Comparison of ENCODE assay signal across 12 cellular contexts in the genomic region with DNA sequence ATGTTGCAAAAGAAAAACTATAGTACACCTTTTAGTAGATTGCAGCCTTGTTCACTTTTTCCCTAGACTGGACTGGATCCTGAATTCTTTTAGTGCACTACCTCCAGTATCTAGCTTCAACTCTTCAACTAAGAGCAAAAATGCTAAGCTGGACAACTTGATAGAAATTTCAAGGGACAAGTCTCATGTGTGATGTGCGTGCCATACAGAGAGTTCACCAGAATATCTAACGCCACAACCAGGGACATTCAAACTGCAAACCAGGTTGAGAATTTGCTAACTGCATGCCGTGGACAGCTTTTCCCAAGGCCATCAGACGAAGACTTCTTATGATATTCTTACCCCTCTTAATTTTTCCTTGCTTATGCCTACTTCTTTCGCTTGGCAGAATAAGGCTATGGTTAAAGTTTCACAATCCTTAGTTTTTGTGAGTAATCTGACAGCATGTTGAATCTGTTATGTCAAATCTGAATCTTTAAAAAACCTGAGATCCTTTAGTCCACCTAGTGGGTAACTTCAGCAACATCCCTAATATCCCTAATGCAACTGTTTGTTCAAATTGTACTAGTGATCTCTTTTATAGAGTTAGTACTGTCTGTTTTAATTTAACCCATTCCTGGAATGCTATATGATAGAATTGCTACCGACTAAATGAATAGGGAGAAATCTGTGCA.
DNase-seq lines count a peak whose midpoint lies in the region; ATAC-seq and TF ChIP-seq lines count a peak whose summit lies in the region.
"Had no signal": no experiment of that assay in that cellular context is flagged by ENCODE, and none has a peak within 500 bp of the region (broad histone marks: within the 10 kb centered on the region; RNA-seq: fewer than 3 reads in every experiment).

No MANE protein-coding gene starts in this region.

- no peaks in the 10 kb centered on the region for H4K20me1 ChIP-seq in HCT116 (ENCODE audit: insufficient read depth)

- DNase-seq in HCT116 (ENCODE audit: low read depth, low spot score) (no peak), glomerular visceral epithelial cell (ENCODE audit: extremely low spot score) (peak; percentile 56), hippocampal formation (lab: John Stamatoyannopoulos, UW) (no peak), posterior cingulate gyrus (no peak), sigmoid colon (no peak), NCI-H187 treated with DMSO at 0.1 percent for 48 hours (lab: John Stamatoyannopoulos, UW) (no peak)
- DNase-seq: activated CD4-positive, alpha-beta T cell treated with anti-CD3 and anti-CD28 coated beads for 48 hours; anterior cingulate cortex; KG1; stimulated activated CD4-positive, alpha-beta T cell treated with anti-CD3 and anti-CD28 coated beads, Interleukin-2, amount 100 ng/mL, for 48 hours had no signal

- H3K27ac ChIP-seq in HCT116 (ENCODE audit: low read depth, low read length) (no peak overlapping the region), VCaP (no peak overlapping the region), sigmoid colon (no peak overlapping the region)

- no peak overlapping the region for H2AFZ ChIP-seq in HCT116 (ENCODE audit: low read depth, low read length, poor library complexity, severe bottlenecking)

- CTCF ChIA-PET in HCT116 (lab: Charles Lee): interaction anchor here (1.6 to 2.0 kb wide), 2 partner anchors 9 to 55 kb away, joined by 5 to 6 read pairs; no protein-coding TSS in a partner anchor

- POLR2A ChIA-PET in HCT116 (lab: Charles Lee): no interaction called here

- no peak for TF ChIP-seq POLR2A in HCT116 (IDR thresholded peaks at IDR 0.05; ENCODE audit: borderline replicate concordance, extremely low read depth, insufficient read depth, insufficient read length)
- TF ChIP-seq POLR2A in sigmoid colon (IDR thresholded peaks at IDR 0.05): no peak

- H3K4me2 ChIP-seq in HCT116 (ENCODE audit: low read length) (no peak overlapping the region), skeletal muscle satellite cell (ENCODE audit: low read length) (peak overlapping the region; percentile 21)

- no peaks in the 10 kb centered on the region for H3K79me2 ChIP-seq in HCT116 (ENCODE audit: insufficient read depth, low read length)

- H3K9me3 ChIP-seq in HCT116 (ENCODE audit: control insufficient read depth in 1 of 2, insufficient read depth in 1 of 2, low read depth in 1 of 2, low read length in 2 of 2) (no peaks in the 10 kb centered on the region), skeletal muscle satellite cell (replicated peaks; ENCODE audit: low read length) (no peaks in the 10 kb centered on the region), sigmoid colon (no peaks in the 10 kb centered on the region)

- no peak overlapping the region for H3K4me3 ChIP-seq in HCT116 (replicated peaks in 1 of 2; ENCODE audit: low read depth in 1 of 2, low read length in 2 of 2)
- no peak overlapping the region for H3K4me3 ChIP-seq in skeletal muscle satellite cell (ENCODE audit: low read length)
- no peak overlapping the region for H3K4me3 ChIP-seq in sigmoid colon

- RAD21 ChIA-PET in HCT116 (lab: Charles Lee; ENCODE audit: low non-redundant PET in 1 of 2, low total read pairs in 2 of 2, uncharacterized antibody in 2 of 2, unreplicated experiment in 2 of 2): no interaction called here

- peak; percentile 54; the same call in 1 of the 2 replicates for ATAC-seq in HCT116

- H3K27me3 ChIP-seq in HCT116 (ENCODE audit: insufficient read depth, low read length): no peaks in the 10 kb centered on the region
- H3K27me3 ChIP-seq in skeletal muscle satellite cell (ENCODE audit: control insufficient read depth, insufficient read depth, low read length): no peaks in the 10 kb centered on the region
- H3K27me3 ChIP-seq in sigmoid colon: no peaks in the 10 kb centered on the region

- intact Hi-C loops in HCT116 (cut with micrococcal nuclease): loop anchor here (5.0 kb wide), 1 partner anchor 91 kb away; no protein-coding TSS in a partner anchor
- intact Hi-C loops in posterior cingulate gyrus (cut with DNase I): no loop called here
- intact Hi-C loops in sigmoid colon (cut with DNase I): no loop called here

- peak; percentile 23 to 43 (median 25); a peak in 4 of 6 replicates for TF ChIP-seq CTCF in HCT116 (IDR thresholded peaks at IDR 0.05 in 2 of 3, conservative IDR thresholded peaks at IDR 0.05 in 1 of 3; ENCODE audit: borderline replicate concordance in 1 of 3, insufficient read depth in 1 of 3, low read depth in 2 of 3, low read length in 2 of 3)
- TF ChIP-seq CTCF in VCaP (conservative IDR thresholded peaks at IDR 0.05): peak; percentile 68
- no peak for TF ChIP-seq CTCF in sigmoid colon (IDR thresholded peaks at IDR 0.05)

- 87 to 88% methylated on average over 6 of the region's 6 CpGs for WGBS in sigmoid colon, 2 donors

- no peaks in the 10 kb centered on the region for H3K9me2 ChIP-seq in HCT116 (ENCODE audit: insufficient read depth)

- TF ChIP-seq RAD21 in HCT116 (IDR thresholded peaks at IDR 0.05; ENCODE audit: low read depth): peak; percentile 44; the same call in 1 of the 2 replicates

- no peaks in the 10 kb centered on the region for H3K36me3 ChIP-seq in HCT116 (ENCODE audit: control insufficient read depth in 1 of 2, insufficient read depth in 2 of 2, low read length in 2 of 2)
- peaks cover 14% of the 10 kb centered on the region for H3K36me3 ChIP-seq in skeletal muscle satellite cell (ENCODE audit: insufficient read depth, low read length)
- H3K36me3 ChIP-seq in sigmoid colon: no peaks in the 10 kb centered on the region

- TF ChIP-seq EP300 in sigmoid colon (IDR thresholded peaks at IDR 0.05): no peak

- H3K9ac ChIP-seq in HCT116 (ENCODE audit: low read length): no peak overlapping the region
- H3K9ac ChIP-seq in skeletal muscle satellite cell (ENCODE audit: low read depth, low read length): peak overlapping the region; percentile 7

- no TSS peak for BruUV-seq in HCT116 (replicated peaks; lab: Mats Ljungman, UMichigan)

- no peaks in the 10 kb centered on the region for H3K4me1 ChIP-seq in HCT116 (ENCODE audit: control insufficient read depth in 1 of 2, insufficient read depth in 2 of 2, low read length in 2 of 2)
- peaks cover 19% of the 10 kb centered on the region for H3K4me1 ChIP-seq in skeletal muscle satellite cell (ENCODE audit: control insufficient read depth, insufficient read depth, low read length)
- peaks cover 0 to 13% (median 10%) of the 10 kb centered on the region in 4 donors for H3K4me1 ChIP-seq in sigmoid colon

TF ChIP-seq in HCT116, 20 proteins besides CTCF, POLR2A, EP300 and RAD21:
- TF ChIP-seq SP1 (IDR thresholded peaks at IDR 0.05; ENCODE audit: low read depth): no peak

Comparison
In these comparisons a context has a peak if more than half of its experiments do, and no peak if none do; other contexts are left out.
1. CTCF ChIP-seq: peak in HCT116 (3 of 3) and VCaP (single experiment); none in sigmoid colon (0 of 4).